11 cellular contexts compared by ENCODE assay signal in the genomic region with DNA sequence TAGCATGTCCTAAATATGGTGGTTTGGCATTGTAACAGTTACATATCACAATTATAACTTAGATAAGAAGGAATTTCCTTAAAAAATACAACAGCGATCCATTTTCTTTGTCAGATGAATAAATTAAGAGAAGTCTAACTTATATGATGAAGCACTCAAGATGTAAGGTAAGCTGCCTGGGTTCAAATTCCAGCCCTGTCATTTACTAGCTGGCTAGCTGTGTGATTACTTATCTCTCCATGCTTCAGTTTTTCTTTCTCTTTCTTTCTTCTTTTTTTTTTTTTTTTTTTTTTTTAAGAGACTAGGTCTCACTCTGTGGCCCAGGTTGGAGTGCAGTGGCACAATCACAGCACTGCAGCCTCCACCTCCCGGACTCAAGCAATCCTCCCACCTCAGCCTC. TPM values are rescaled to one million over a fixed set of nuclear protein-coding genes. Genes with fewer than 3 reads are reported as not detected.
"Had no signal": no experiment of that assay in that cellular context is flagged by ENCODE, and none has a peak within 500 bp of the region (broad histone marks: within the 10 kb centered on the region; RNA-seq: fewer than 3 reads in every experiment).

No MANE protein-coding gene starts in this region.

- H3K9me3 ChIP-seq: HAP-1 had no signal

- H3K27ac Mint-ChIP-seq: HFFc6, IgD-negative memory B cell had no signal

- H3K27me3 Mint-ChIP-seq: IgD-negative memory B cell had no signal

- H3K27ac ChIP-seq: GM23248, HL-60 had no signal

- DNase-seq: GM23248, GOT3, H7, HFFc6 had no signal

- H3K9me3 Mint-ChIP-seq: HFFc6, IgD-negative memory B cell had no signal

- ATAC-seq: HCT116, HepG2 had no signal

- H3K4me3 Mint-ChIP-seq: HFFc6, IgD-negative memory B cell had no signal

- H3K4me3 ChIP-seq: GM23248, HAP-1 had no signal

RNA-seq across cellular contexts. Expression of a gene that starts 39.9 kb away (rescaled TPM):
- total RNA-seq: GM23248, H4, HepG2, HT1080 had no signal
